9 cellular contexts compared by ENCODE assay signal in genomic region chr22:41831383-41831782, GRCh38. TPM values are rescaled to one million over a fixed set of nuclear protein-coding genes. Genes with fewer than 3 reads are reported as not detected.
DNase-seq lines count a peak whose midpoint lies in the region; ATAC-seq and TF ChIP-seq lines count a peak whose summit lies in the region.
"Had no signal": no experiment of that assay in that cellular context is flagged by ENCODE, and none has a peak within 500 bp of the region (broad histone marks: within the 10 kb centered on the region; RNA-seq: fewer than 3 reads in every experiment).

No MANE protein-coding gene starts in this region.

- no peak overlapping the region for H3K9ac ChIP-seq in PC-3 (ENCODE audit: low read length)

- POLR2A ChIA-PET in PC-3 (lab: Charles Lee; ENCODE audit: unreplicated experiment): interaction anchor here (0.6 kb wide), 1 partner anchor 13 kb away, joined by 5 read pairs; no protein-coding TSS in a partner anchor

- H3K4me3 Mint-ChIP-seq in endothelial cell (ENCODE audit: unreplicated experiment): no peak overlapping the region

- H3K4me2 ChIP-seq in PC-3 (ENCODE audit: low read length): no peak overlapping the region

- no TSS peak for BruUV-seq in PC-3 (replicated peaks; lab: Mats Ljungman, UMichigan)

- no peak overlapping the region for H2AFZ ChIP-seq in PC-3 (ENCODE audit: low read length)

- peaks cover 15% of the 10 kb centered on the region for H3K36me3 Mint-ChIP-seq in endothelial cell (ENCODE audit: low read depth, unreplicated experiment)

- DNase-seq in DMS53 (lab: John Stamatoyannopoulos, UW): peak; percentile 14
- DNase-seq in DMS53 treated with DMSO at 0.1 percent for 48 hours (lab: John Stamatoyannopoulos, UW; ENCODE audit: unreplicated experiment): no peak
- no peak for DNase-seq in PC-3
- no peak for DNase-seq in endothelial cell (ENCODE audit: low spot score)
- DNase-seq in psoas muscle: peak in 1 of 2 donors; percentile 31
- no peak for DNase-seq in NCI-H748 treated with DMSO at 0.1 percent for 48 hours (lab: John Stamatoyannopoulos, UW)
- DNase-seq in thyroid gland: no peak
- DNase-seq: NCI-H524 had no signal

- 0 out of 2 replicates have a peak, but pooled peaks cover 11% of the 10 kb centered on the region for H4K20me1 ChIP-seq in PC-3 (ENCODE audit: low read length)

- no peak overlapping the region for H3K4me3 ChIP-seq in PC-3 (ENCODE audit: low read length)
- H3K4me3 ChIP-seq in psoas muscle: no peak overlapping the region
- H3K4me3 ChIP-seq in thyroid gland (replicated peaks in 1 of 3): no peak overlapping the region

- no peaks in the 10 kb centered on the region for H3K9me3 Mint-ChIP-seq in endothelial cell (ENCODE audit: unreplicated experiment)

- no peak for TF ChIP-seq POLR2A in thyroid gland (IDR thresholded peaks at IDR 0.05)

- peaks cover 10% of the 10 kb centered on the region for H3K27me3 Mint-ChIP-seq in endothelial cell (ENCODE audit: unreplicated experiment)

- no peaks in the 10 kb centered on the region for H3K9me2 ChIP-seq in PC-3 (replicated peaks; ENCODE audit: low read length)

- H3K9me3 ChIP-seq in PC-3 (ENCODE audit: low read length): no peaks in the 10 kb centered on the region
- no peaks in the 10 kb centered on the region for H3K9me3 ChIP-seq in psoas muscle
- H3K9me3 ChIP-seq in thyroid gland: no peaks in the 10 kb centered on the region

- H3K79me2 ChIP-seq in PC-3 (ENCODE audit: low read length): peaks cover 32% of the 10 kb centered on the region

- CTCF ChIA-PET in PC-3 (lab: Charles Lee): no interaction called here

- no peak for TF ChIP-seq CTCF in PC-3 (conservative IDR thresholded peaks at IDR 0.05; ENCODE audit: low read depth, low read length)
- no peak for TF ChIP-seq CTCF in endothelial cell (IDR thresholded peaks at IDR 0.05; ENCODE audit: unreplicated experiment)
- TF ChIP-seq CTCF in psoas muscle (IDR thresholded peaks at IDR 0.05): no peak
- TF ChIP-seq CTCF in thyroid gland (IDR thresholded peaks at IDR 0.05): no peak

- ATAC-seq in PC-3: no peak
- no peak for ATAC-seq in psoas muscle
- no peak for ATAC-seq in GM19463 (IDR thresholded peaks at IDR 0.05; ENCODE audit: unreplicated experiment)

- peaks cover 13% of the 10 kb centered on the region for H3K4me1 ChIP-seq in PC-3 (ENCODE audit: insufficient read depth, low read length)
- H3K4me1 ChIP-seq in psoas muscle: peaks cover 17% of the 10 kb centered on the region
- H3K4me1 ChIP-seq in thyroid gland: peaks cover 5 to 9% of the 10 kb centered on the region in 2 donors

- H3K27ac ChIP-seq in PC-3 (ENCODE audit: low read length) (0 out of 2 replicates have a peak overlapping the region, but pooled peaks have one; percentile 94), psoas muscle (peak overlapping the region; percentile 92), thyroid gland (peak overlapping the region in 1 of 3 donors; percentile 13)

- H3F3A ChIP-seq in PC-3 (ENCODE audit: low read length, unreplicated experiment): no peaks in the 10 kb centered on the region

- 26 to 46% (median 32%) methylated on average over 6 of the region's 6 CpGs for WGBS in psoas muscle, 3 donors
- WGBS in thyroid gland, 2 donors: 81 to 83% methylated on average over 6 of the region's 6 CpGs

- intact Hi-C loops in PC-3 (cut with micrococcal nuclease): no loop called here
- intact Hi-C loops in psoas muscle (cut with DNase I): loop anchor here in 1 of 2 donors (10.0 kb wide), 1 partner anchor 63 kb away; no protein-coding TSS in a partner anchor
- intact Hi-C loops in thyroid gland (cut with DNase I): loop anchor here (5.0 kb wide), 1 partner anchor 116 kb away; the partner anchor contains the start of gene CENPM

- H3K4me1 Mint-ChIP-seq in endothelial cell (ENCODE audit: unreplicated experiment): peaks cover 52% of the 10 kb centered on the region

- H3K27ac Mint-ChIP-seq in endothelial cell (ENCODE audit: unreplicated experiment): peak overlapping the region; percentile 98

- H3K36me3 ChIP-seq in PC-3 (ENCODE audit: low read depth, low read length): peaks cover 7% of the 10 kb centered on the region
- H3K36me3 ChIP-seq in psoas muscle (ENCODE audit: insufficient read depth in 1 of 2, low read depth in 1 of 2): peaks cover 3 to 8% of the 10 kb centered on the region in 2 donors
- no peaks in the 10 kb centered on the region for H3K36me3 ChIP-seq in thyroid gland

- no peaks in the 10 kb centered on the region for H3K27me3 ChIP-seq in PC-3 (ENCODE audit: low read length)
- H3K27me3 ChIP-seq in psoas muscle (ENCODE audit: insufficient read depth in 3 of 3, low read length in 2 of 3): no peaks in the 10 kb centered on the region
- H3K27me3 ChIP-seq in thyroid gland: no peaks in the 10 kb centered on the region

RNA-seq across cellular contexts. Expression of gene SREBF2, which starts 1.5 kb away (rescaled TPM):
- total RNA-seq in PC-3 (2014; rRNA removed) (38.7 and 40.0 TPM in 2 replicates), endothelial cell (ENCODE audit: unreplicated experiment) (200 TPM), psoas muscle (10 to 100 TPM; 36.3 to 47.0 (median 43.6) TPM), thyroid gland (10 to 100 TPM; 34.4 to 91.8 (median 63.7) TPM)
- polyA plus RNA-seq in psoas muscle: 10 to 100 TPM; 21.0 to 24.1 (median 23.8) TPM

RNA-seq across cellular contexts. Expression of gene CCDC134, which starts 30.9 kb away (rescaled TPM):
- total RNA-seq in PC-3 (2014; rRNA removed): 7.9 and 17.6 TPM in 2 replicates
- total RNA-seq in endothelial cell (ENCODE audit: unreplicated experiment): 8.8 TPM
- 1 to 10 TPM; 2.8 to 7.7 (median 5.5) TPM for total RNA-seq in psoas muscle
- polyA plus RNA-seq in psoas muscle: 1 to 10 TPM; 2.2 to 7.8 (median 3.9) TPM
- 10 to 100 TPM in 3 of 4 donors, 1 to 10 TPM in 1; 6.6 to 18.8 (median 14.4) TPM for total RNA-seq in thyroid gland
